Comparison of ENCODE assay signal across 20 cellular contexts in genomic region chr2:232533944-232534710, GRCh38. TPM values are rescaled to one million over a fixed set of nuclear protein-coding genes. Genes with fewer than 3 reads are reported as not detected.
DNase-seq lines count a peak whose midpoint lies in the region; ATAC-seq and TF ChIP-seq lines count a peak whose summit lies in the region.
"Had no signal": no experiment of that assay in that cellular context is flagged by ENCODE, and none has a peak within 500 bp of the region (broad histone marks: within the 10 kb centered on the region; RNA-seq: fewer than 3 reads in every experiment).

No MANE protein-coding gene starts in this region.

- H3K79me2 ChIP-seq in osteoblast (ENCODE audit: insufficient read depth, low read length), result no peaks in the 10 kb centered on the region

- 55 to 89% methylated on average over 1 to 5 of the region's 13 CpGs for WGBS in esophagus squamous epithelium, 2 donors

- in situ Hi-C loops in astrocyte of the spinal cord (cut with HindIII; ENCODE audit: low sequenced_read_pairs), result no loop called here

- DNase-seq in Daoy (ENCODE audit: low read depth) (peak; percentile 32), astrocyte of the spinal cord (ENCODE audit: low read depth, low spot score) (peak; percentile 45), cardiac septum (ENCODE audit: low spot score) (peak; percentile 62), osteoblast (ENCODE audit: insufficient read length, low spot score, missing footprints) (peak; percentile 90), esophagus squamous epithelium (lab: John Stamatoyannopoulos, UW) (no peak), activated gamma-delta T cell treated with Interleukin-2 at 50 U/mL for 16 hours (no peak), omental fat pad (ENCODE audit: low spot score) (no peak)
- DNase-seq: activated CD4-positive, alpha-beta T cell treated with anti-CD3 and anti-CD28 coated beads, Interleukin-2, amount 50 U/mL, for 1 hour; activated T-cell treated with anti-CD3 and anti-CD28 coated beads for 4 hours; erythroblast; immature natural killer cell; mesenchymal stem cell; NCI-H187 treated with DMSO at 0.1 percent for 48 hours; T-cell; transverse colon had no signal

- ATAC-seq in GM18861 (IDR thresholded peaks at IDR 0.05; ENCODE audit: unreplicated experiment) (no peak), omental fat pad (ENCODE audit: low FRiP score) (no peak)
- ATAC-seq: stimulated activated memory B cell treated with anti-CD40 and anti-IgM and Interleukin-4, amounts not matched to agents 10 μg/mL and 1 μg/mL and 100 μg/mL, for 72 hours; T-cell had no signal

- no peak overlapping the region for H3K4me2 ChIP-seq in osteoblast (ENCODE audit: insufficient read depth, low read length)

- no peak overlapping the region for H3K27ac ChIP-seq in osteoblast (ENCODE audit: low read depth, low read length)
- H3K27ac ChIP-seq in esophagus squamous epithelium, result no peak overlapping the region
- H3K27ac ChIP-seq: dorsolateral prefrontal cortex, HL-60, transverse colon had no signal

- H3K4me1 ChIP-seq in osteoblast (ENCODE audit: insufficient read depth, low read length), result no peaks in the 10 kb centered on the region
- H3K4me1 ChIP-seq in esophagus squamous epithelium, result peaks cover 0 to 12% (median 2%) of the 10 kb centered on the region in 3 donors
- H3K4me1 ChIP-seq: transverse colon had no signal

- no peak overlapping the region for H2AFZ ChIP-seq in osteoblast (ENCODE audit: low read length)

- H3K36me3 ChIP-seq in osteoblast (ENCODE audit: insufficient read depth, low read length), result no peaks in the 10 kb centered on the region
- no peaks in the 10 kb centered on the region for H3K36me3 ChIP-seq in esophagus squamous epithelium
- H3K36me3 ChIP-seq: transverse colon had no signal

- intact Hi-C loops in cardiac septum (cut with DNase I), result no loop called here
- intact Hi-C loops in esophagus squamous epithelium (cut with DNase I), result no loop called here

- H3K27me3 ChIP-seq in osteoblast (ENCODE audit: insufficient read depth, low read length) (peaks cover 8% of the 10 kb centered on the region), esophagus squamous epithelium (peaks cover 0 to 51% (median 0%) of the 10 kb centered on the region in 4 donors)

- H4K20me1 ChIP-seq in osteoblast (ENCODE audit: insufficient read depth, low read length), result no peaks in the 10 kb centered on the region

- peaks cover 5% of the 10 kb centered on the region for H3K9me3 ChIP-seq in osteoblast (ENCODE audit: low read depth, low read length)
- peaks cover 0 to 6% (median 0%) of the 10 kb centered on the region in 3 donors for H3K9me3 ChIP-seq in esophagus squamous epithelium
- H3K9me3 ChIP-seq: transverse colon had no signal

- no peak for TF ChIP-seq POLR2A in esophagus squamous epithelium (IDR thresholded peaks at IDR 0.05)

- TF ChIP-seq CTCF in astrocyte of the spinal cord (IDR thresholded peaks at IDR 0.05; ENCODE audit: low read depth, low read length), result no peak
- TF ChIP-seq CTCF in osteoblast (IDR thresholded peaks at IDR 0.05; ENCODE audit: extremely low read depth, low read depth, low read length), result no peak
- TF ChIP-seq CTCF in esophagus squamous epithelium (IDR thresholded peaks at IDR 0.05), result no peak
- no peak for TF ChIP-seq CTCF in omental fat pad (IDR thresholded peaks at IDR 0.05)

- no peak overlapping the region for H3K4me3 ChIP-seq in astrocyte of the spinal cord (ENCODE audit: low read depth, low read length)
- H3K4me3 ChIP-seq in osteoblast (ENCODE audit: insufficient read depth, low read length), result no peak overlapping the region
- no peak overlapping the region for H3K4me3 ChIP-seq in esophagus squamous epithelium
- H3K4me3 ChIP-seq: dorsolateral prefrontal cortex, transverse colon had no signal

RNA-seq across cellular contexts. Expression of gene CHRNG, which starts 5.4 kb away (rescaled TPM):
- total RNA-seq in Daoy (2014; rRNA removed; shearing (Covaris generic)), result not detected in 2 replicates
- total RNA-seq in cardiac septum, result not detected
- total RNA-seq in osteoblast, result not detected in 2 replicates
- total RNA-seq in esophagus squamous epithelium, result not detected
- not detected for total RNA-seq in omental fat pad
- total RNA-seq: dorsolateral prefrontal cortex, renal cortical epithelial cell, T-cell, transverse colon had no signal

RNA-seq across cellular contexts. Expression of gene CHRND, which starts 8.2 kb away (rescaled TPM):
- total RNA-seq in Daoy (2014; rRNA removed; shearing (Covaris generic)), result not detected in 2 replicates
- 0.11 TPM for total RNA-seq in cardiac septum
- total RNA-seq in osteoblast, result not detected in 2 replicates
- not detected for total RNA-seq in esophagus squamous epithelium
- total RNA-seq in omental fat pad, result not detected
- total RNA-seq: renal cortical epithelial cell, T-cell, transverse colon had no signal

RNA-seq across cellular contexts. Expression of gene PRSS56, which starts 13.9 kb away (rescaled TPM):
- total RNA-seq in Daoy (2014; rRNA removed; shearing (Covaris generic)), result not detected in 2 replicates
- not detected for total RNA-seq in cardiac septum
- total RNA-seq in osteoblast, result not detected in 2 replicates
- total RNA-seq in esophagus squamous epithelium, result not detected
- total RNA-seq in omental fat pad, result not detected
- total RNA-seq: renal cortical epithelial cell, T-cell, transverse colon had no signal

RNA-seq across cellular contexts. Expression of gene TIGD1, which starts 16.2 kb away (rescaled TPM):
- 5.4 and 8.4 TPM in 2 replicates for total RNA-seq in Daoy (2014; rRNA removed; shearing (Covaris generic))
- total RNA-seq in cardiac septum (2.5 TPM), osteoblast (5.8 and 6.8 TPM in 2 replicates), esophagus squamous epithelium (1 to 10 TPM; 1.2 to 7.1 (median 3.2) TPM), omental fat pad (1 to 10 TPM; 1.5 to 3.8 (median 2.4) TPM)

RNA-seq across cellular contexts. Expression of gene EIF4E2, which starts 16.4 kb away (rescaled TPM):
- total RNA-seq in Daoy (2014; rRNA removed; shearing (Covaris generic)), result 80.5 and 109 TPM in 2 replicates
- total RNA-seq in cardiac septum (45.9 TPM), osteoblast (70.6 and 83.7 TPM in 2 replicates), esophagus squamous epithelium (10 to 100 TPM; 34.7 to 81.3 (median 58.0) TPM), omental fat pad (10 to 100 TPM; 32.2 to 45.4 (median 37.8) TPM)

Comparison
In these comparisons a context has a peak if more than half of its experiments do, and no peak if none do; other contexts are left out.
1. DNase-seq: peak in Daoy (single experiment), astrocyte of the spinal cord (single experiment), cardiac septum (single experiment) and osteoblast (single experiment); none in esophagus squamous epithelium (single experiment), activated gamma-delta T cell treated with Interleukin-2 at 50 U/mL for 16 hours (single experiment) and omental fat pad (single experiment).